Comparison of ENCODE assay signal across 1 cellular context in genomic region chr5:151622367-151623097, GRCh38.
TF ChIP-seq lines count a peak whose summit lies in the region.

No MANE protein-coding gene starts in this region.

TF ChIP-seq in HEK293T, 16 proteins besides CTCF, POLR2A, EP300 and RAD21 (continued from another document):
- no peak for TF ChIP-seq PKNOX1 (IDR thresholded peaks at IDR 0.05)
